ENCODE assay signal across 24 cellular contexts in the genomic region with DNA sequence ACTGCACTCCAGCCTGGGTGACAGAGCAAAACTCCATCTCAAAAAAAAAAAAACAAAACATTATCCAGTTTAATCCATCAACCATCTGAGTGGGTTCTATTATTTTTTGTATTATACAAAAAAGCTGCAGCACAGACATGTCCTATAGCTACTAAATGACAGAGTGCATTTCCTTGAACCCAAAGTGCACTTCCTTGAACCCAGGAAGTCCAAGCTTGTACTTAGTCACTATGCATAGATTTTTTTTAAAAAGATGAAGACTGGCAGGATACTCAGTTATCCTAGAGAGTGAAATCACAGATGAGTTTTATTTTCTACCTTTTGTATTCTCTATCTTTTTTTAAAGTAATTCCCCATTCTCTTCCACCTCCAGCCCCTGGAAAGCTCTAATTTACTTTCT.
"Had no signal": no experiment of that assay in that cellular context is flagged by ENCODE, and none has a peak within 500 bp of the region (broad histone marks: within the 10 kb centered on the region; RNA-seq: fewer than 3 reads in every experiment).

No MANE protein-coding gene starts in this region.

- H3K9me3 ChIP-seq: body of pancreas, breast epithelium, SJCRH30 had no signal

- H3K9me3 Mint-ChIP-seq: activated naive CD4-positive, alpha-beta T cell treated with anti-CD3 and anti-CD28 coated beads, Interleukin-2, amount 50 U/mL, for 72 hours; activated T-helper 17 cell treated with anti-CD3 and anti-CD28 coated beads, Interleukin-2, amount 50 U/mL, for 72 hours; T-helper 2 cell treated with Interferon-gamma antibody and Interleukin-4, amounts not matched to agents 5 μg/mL and 100 μg/mL, for 36 hours had no signal

- H3K27ac Mint-ChIP-seq: activated naive CD4-positive, alpha-beta T cell treated with anti-CD3 and anti-CD28 coated beads, Interleukin-2, amount 50 U/mL, for 72 hours; activated T-helper 17 cell treated with anti-CD3 and anti-CD28 coated beads, Interleukin-2, amount 50 U/mL, for 72 hours; T-helper 2 cell treated with Interferon-gamma antibody and Interleukin-4, amounts not matched to agents 5 μg/mL and 100 μg/mL, for 36 hours had no signal

- H3K4me1 ChIP-seq: body of pancreas, breast epithelium, SJCRH30 had no signal

- DNase-seq: activated CD8-positive, alpha-beta memory T cell treated with anti-CD3 and anti-CD28 coated beads, Interleukin-2, amount 50 U/mL, for 4 hours; activated effector memory CD4-positive, alpha-beta T cell treated with anti-CD3 and anti-CD28 coated beads, Interleukin-2, amount 50 U/mL, for 16 hours; activated naive CD4-positive, alpha-beta T cell; activated T-cell treated with anti-CD3 and anti-CD28 coated beads for 4 hours; activated T-cell treated with anti-CD3 and anti-CD28 coated beads, Interleukin-2, amount 50 U/mL, for 48 hours; amygdala; body of pancreas; MM.1S; MV-4-11; NCI-H1092; NCI-H1436 treated with DMSO at 0.1 percent for 48 hours; NCI-H1694 treated with DMSO at 0.1 percent for 48 hours; NCI-H2029; NCI-H345; NCI-H524 treated with DMSO at 0.1 percent for 48 hours; SHP77; SJCRH30 had no signal

- H3K36me3 Mint-ChIP-seq: activated naive CD4-positive, alpha-beta T cell treated with anti-CD3 and anti-CD28 coated beads, Interleukin-2, amount 50 U/mL, for 72 hours had no signal

- H3K27ac ChIP-seq: body of pancreas, breast epithelium, KMS-11, SJCRH30, SK-N-MC had no signal

- H3K4me3 Mint-ChIP-seq: activated T-helper 17 cell treated with anti-CD3 and anti-CD28 coated beads, Interleukin-2, amount 50 U/mL, for 72 hours; T-helper 2 cell treated with Interferon-gamma antibody and Interleukin-4, amounts not matched to agents 5 μg/mL and 100 μg/mL, for 36 hours had no signal

- ATAC-seq: activated naive CD4-positive, alpha-beta T cell treated with anti-CD3 and anti-CD28 coated beads, Interleukin-2, amount 50 U/mL, for 72 hours; activated T-helper 17 cell treated with anti-CD3 and anti-CD28 coated beads, Interleukin-2, amount 50 U/mL, for 72 hours; body of pancreas; Panc1 had no signal

- H3K36me3 ChIP-seq: breast epithelium, SJCRH30 had no signal

- H3K4me3 ChIP-seq: body of pancreas, breast epithelium, SJCRH30, SK-N-MC had no signal

- H3K27me3 Mint-ChIP-seq: activated T-helper 17 cell treated with anti-CD3 and anti-CD28 coated beads, Interleukin-2, amount 50 U/mL, for 72 hours had no signal

- H3K27me3 ChIP-seq: body of pancreas, breast epithelium, SJCRH30 had no signal

- H3K4me1 Mint-ChIP-seq: activated T-helper 17 cell treated with anti-CD3 and anti-CD28 coated beads, Interleukin-2, amount 50 U/mL, for 72 hours had no signal
